24 cellular contexts compared by ENCODE assay signal in the genomic region with DNA sequence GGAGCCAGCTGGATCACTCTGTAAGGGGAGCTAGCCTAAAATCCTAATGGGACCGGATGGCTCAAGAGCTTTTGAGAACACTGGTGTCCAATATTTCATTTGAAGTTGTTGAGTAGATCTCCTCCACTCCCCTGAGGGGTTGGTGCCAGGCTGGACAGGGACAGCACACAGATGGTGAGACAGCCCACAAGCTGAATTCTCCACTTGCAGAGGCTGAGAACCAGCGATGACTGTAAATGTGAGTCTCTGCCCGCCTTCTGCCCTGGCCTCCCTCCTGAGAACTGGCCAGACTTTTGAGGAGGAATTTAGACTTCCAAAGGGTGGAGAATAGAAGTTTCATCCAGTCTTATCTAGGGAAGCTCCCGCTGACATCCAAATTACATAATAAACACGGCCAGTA.
"Had no signal": no experiment of that assay in that cellular context is flagged by ENCODE, and none has a peak within 500 bp of the region (broad histone marks: within the 10 kb centered on the region; RNA-seq: fewer than 3 reads in every experiment).

No MANE protein-coding gene starts in this region.

- H3K4me3 Mint-ChIP-seq: activated CD4-positive, alpha-beta memory T cell treated with anti-CD3 and anti-CD28 coated beads, Interleukin-2, amount 10 ng/mL, durations not matched to agents 7 days and 5 days; activated CD4-positive, alpha-beta T cell treated with anti-CD3 and anti-CD28 coated beads for 36 hours; activated naive CD4-positive, alpha-beta T cell treated with anti-CD3 and anti-CD28 coated beads, Interleukin-2, amount 50 U/mL, for 24 hours; brain had no signal

- DNase-seq: activated CD4-positive, alpha-beta memory T cell treated with anti-CD3 and anti-CD28 coated beads, Interleukin-2, amount 10 ng/mL, durations not matched to agents 7 days and 5 days; activated CD4-positive, alpha-beta T cell treated with anti-CD3 and anti-CD28 coated beads for 36 hours; activated CD4-positive, alpha-beta T cell treated with anti-CD3 and anti-CD28 coated beads, Interleukin-2, amount 50 U/mL, for 1 hour; activated CD8-positive, alpha-beta memory T cell treated with anti-CD3 and anti-CD28 coated beads, Interleukin-2, amount 50 U/mL, for 48 hours; activated naive CD4-positive, alpha-beta T cell; activated T-cell treated with anti-CD3 and anti-CD28 coated beads, Interleukin-2, amount 50 U/mL, for 1 hour; amniotic stem cell; MG63; MV-4-11; NCI-H1092 treated with DMSO at 0.1 percent for 48 hours; NCI-H1417 treated with DMSO at 0.1 percent for 48 hours; NCI-H1694; NCI-H2029; NCI-H2107; NCI-H345; NCI-H510A; NCI-H526 treated with DMSO at 0.1 percent for 48 hours; NCI-H82; SJCRH30; SK-N-SH; T-helper 1 cell had no signal

- H3K27me3 ChIP-seq: ascending aorta, MG63, SJCRH30 had no signal

- H3K36me3 Mint-ChIP-seq: activated naive CD4-positive, alpha-beta T cell treated with anti-CD3 and anti-CD28 coated beads, Interleukin-2, amount 50 U/mL, for 24 hours had no signal

- H3K36me3 ChIP-seq: MG63, SJCRH30 had no signal

- H3K27ac Mint-ChIP-seq: activated CD4-positive, alpha-beta memory T cell treated with anti-CD3 and anti-CD28 coated beads, Interleukin-2, amount 10 ng/mL, durations not matched to agents 7 days and 5 days; activated CD4-positive, alpha-beta T cell treated with anti-CD3 and anti-CD28 coated beads for 36 hours; activated naive CD4-positive, alpha-beta T cell treated with anti-CD3 and anti-CD28 coated beads, Interleukin-2, amount 50 U/mL, for 24 hours had no signal

- H3K4me3 ChIP-seq: ascending aorta, MG63, SJCRH30 had no signal

- ATAC-seq: activated CD4-positive, alpha-beta T cell treated with anti-CD3 and anti-CD28 coated beads for 36 hours had no signal

- H3K9me3 ChIP-seq: ascending aorta, SJCRH30, SK-N-SH had no signal

- H3K27ac ChIP-seq: ascending aorta, SJCRH30 had no signal

- H3K4me1 Mint-ChIP-seq: activated CD4-positive, alpha-beta T cell treated with anti-CD3 and anti-CD28 coated beads for 36 hours; activated naive CD4-positive, alpha-beta T cell treated with anti-CD3 and anti-CD28 coated beads, Interleukin-2, amount 50 U/mL, for 24 hours; brain had no signal

- H3K27me3 Mint-ChIP-seq: activated CD4-positive, alpha-beta memory T cell treated with anti-CD3 and anti-CD28 coated beads, Interleukin-2, amount 10 ng/mL, durations not matched to agents 7 days and 5 days; activated naive CD4-positive, alpha-beta T cell treated with anti-CD3 and anti-CD28 coated beads, Interleukin-2, amount 50 U/mL, for 24 hours had no signal

- H3K9me3 Mint-ChIP-seq: activated CD4-positive, alpha-beta memory T cell treated with anti-CD3 and anti-CD28 coated beads, Interleukin-2, amount 10 ng/mL, durations not matched to agents 7 days and 5 days; activated naive CD4-positive, alpha-beta T cell treated with anti-CD3 and anti-CD28 coated beads, Interleukin-2, amount 50 U/mL, for 24 hours had no signal

- H3K4me1 ChIP-seq: ascending aorta, SJCRH30 had no signal
